ENCODE assay signal across 20 cellular contexts in the genomic region with DNA sequence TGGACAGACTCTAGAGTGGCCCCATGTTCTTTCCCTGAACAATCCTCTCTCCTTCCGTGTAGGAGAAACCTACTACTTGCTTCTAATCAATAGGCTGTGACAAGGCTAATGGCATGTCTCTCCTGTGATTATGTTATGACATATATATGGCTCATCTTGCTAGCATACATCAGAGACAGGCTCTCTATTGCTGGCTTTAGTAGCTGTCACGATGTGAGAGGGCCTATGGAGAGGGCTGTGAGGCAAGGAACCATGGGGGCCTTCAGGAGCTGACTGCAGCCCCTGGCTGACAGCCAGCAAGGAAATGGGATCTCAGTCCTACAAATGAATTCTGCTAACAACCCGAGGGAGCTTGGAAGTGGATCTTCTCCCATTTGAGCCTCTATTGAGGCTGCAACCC.
"Had no signal": no experiment of that assay in that cellular context is flagged by ENCODE, and none has a peak within 500 bp of the region (broad histone marks: within the 10 kb centered on the region; RNA-seq: fewer than 3 reads in every experiment).

No MANE protein-coding gene starts in this region.

- H3K27ac ChIP-seq: left ventricle myocardium inferior, right atrium auricular region, skin epidermis, transverse colon, VCaP had no signal

- H3K27ac Mint-ChIP-seq: activated CD8-positive, alpha-beta T cell treated with anti-CD3 and anti-CD28 coated beads for 36 hours; activated naive CD8-positive, alpha-beta T cell; brain; progenitor cell of endocrine pancreas had no signal

- H3K4me3 Mint-ChIP-seq: activated CD8-positive, alpha-beta T cell treated with anti-CD3 and anti-CD28 coated beads for 36 hours; activated naive CD8-positive, alpha-beta T cell; activated T-cell treated with anti-CD3 and anti-CD28 coated beads, Interleukin-2, amount 50 U/mL, for 4 hours; brain had no signal

- H3K36me3 ChIP-seq: left ventricle myocardium inferior, right atrium auricular region, transverse colon had no signal

- H3K27me3 Mint-ChIP-seq: activated CD8-positive, alpha-beta T cell treated with anti-CD3 and anti-CD28 coated beads for 36 hours; activated naive CD8-positive, alpha-beta T cell; naive B cell; progenitor cell of endocrine pancreas had no signal

- H3K9me3 ChIP-seq: right atrium auricular region, transverse colon had no signal

- H3K4me3 ChIP-seq: left ventricle myocardium inferior, right atrium auricular region, skin epidermis, transverse colon had no signal

- H3K4me1 Mint-ChIP-seq: brain had no signal

- H3K9me3 Mint-ChIP-seq: activated T-cell treated with anti-CD3 and anti-CD28 coated beads, Interleukin-2, amount 50 U/mL, for 4 hours had no signal

- H3K4me1 ChIP-seq: right atrium auricular region had no signal

- ATAC-seq: activated CD8-positive, alpha-beta T cell treated with anti-CD3 and anti-CD28 coated beads for 36 hours; activated T-cell treated with anti-CD3 and anti-CD28 coated beads, Interleukin-2, amount 50 U/mL, for 4 hours; stimulated activated naive CD8-positive, alpha-beta T cell treated with anti-CD3 and anti-CD28 coated beads, Interleukin-15, Interleukin-2, amounts not matched to agents 100 U/mL and 50 U/mL, for 24 hours had no signal

- H3K36me3 Mint-ChIP-seq: activated naive CD8-positive, alpha-beta T cell; brain; naive B cell had no signal

- H3K27me3 ChIP-seq: right atrium auricular region, transverse colon had no signal

- DNase-seq: activated CD4-positive, alpha-beta T cell treated with anti-CD3 and anti-CD28 coated beads for 1 hour; activated CD8-positive, alpha-beta T cell treated with anti-CD3 and anti-CD28 coated beads for 36 hours; activated gamma-delta T cell; activated T-cell treated with anti-CD3 and anti-CD28 coated beads, Interleukin-2, amount 50 U/mL, for 4 hours; amniotic stem cell; central memory CD4-positive, alpha-beta T cell; cortex of kidney; effector memory CD4-positive, alpha-beta T cell; foreskin melanocyte; left ventricle myocardium inferior; naive B cell; stimulated activated CD4-positive, alpha-beta T cell treated with anti-CD3 and anti-CD28 coated beads, Interleukin-4, amount 100 ng/mL, for 24 hours; stimulated activated naive CD8-positive, alpha-beta T cell treated with anti-CD3 and anti-CD28 coated beads, Interleukin-15, Interleukin-2, amounts not matched to agents 100 U/mL and 50 U/mL, for 24 hours; transverse colon had no signal
